12 cellular contexts compared by ENCODE assay signal in the genomic region with DNA sequence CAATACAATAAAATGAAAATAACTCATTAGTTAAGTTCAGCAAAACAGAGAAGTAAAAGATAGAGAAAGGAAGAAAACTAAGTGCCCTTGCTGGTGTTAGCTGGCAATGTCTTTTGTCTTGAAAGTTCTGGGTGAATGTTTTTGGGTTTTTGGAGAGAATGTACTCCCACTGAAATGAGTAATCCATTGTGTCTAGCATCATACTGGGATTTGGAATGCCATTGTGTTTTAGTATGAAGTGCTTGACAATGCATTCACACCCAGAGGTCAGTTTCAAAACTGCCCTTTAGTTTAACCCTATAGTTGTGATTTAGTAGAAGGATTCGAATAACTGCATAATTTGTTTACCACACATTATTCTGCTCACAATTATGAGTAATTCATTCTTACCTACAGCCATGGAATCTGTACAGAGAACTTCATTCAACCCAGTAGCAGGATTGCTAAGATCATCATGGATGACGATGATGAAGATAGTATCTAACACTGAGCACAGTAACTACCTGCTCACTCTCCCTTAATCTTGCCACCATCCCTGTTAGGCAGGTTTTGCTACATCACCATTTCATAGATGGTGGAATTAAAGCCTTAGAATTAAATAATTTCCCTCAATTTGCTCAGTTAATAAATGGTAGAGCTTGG. TPM values are rescaled to one million over a fixed set of nuclear protein-coding genes. Genes with fewer than 3 reads are reported as not detected.
A peak's percentile ranks its signal among the peaks of the same experiment; 100 is the strongest.
DNase-seq lines count a peak whose midpoint lies in the region; ATAC-seq and TF ChIP-seq lines count a peak whose summit lies in the region.
"Had no signal": no experiment of that assay in that cellular context is flagged by ENCODE, and none has a peak within 500 bp of the region (broad histone marks: within the 10 kb centered on the region; RNA-seq: fewer than 3 reads in every experiment).

No MANE protein-coding gene starts in this region.

- TF ChIP-seq EP300 in gastroesophageal sphincter (IDR thresholded peaks at IDR 0.05) (no peak), transverse colon (IDR thresholded peaks at IDR 0.05; ENCODE audit: low read depth) (no peak)

- TF ChIP-seq POLR2A in heart left ventricle (IDR thresholded peaks at IDR 0.05) (no peak), gastroesophageal sphincter (IDR thresholded peaks at IDR 0.05) (no peak), transverse colon (IDR thresholded peaks at IDR 0.05) (no peak)

- H3K36me3 Mint-ChIP-seq in activated T-helper 17 cell treated with anti-CD3 and anti-CD28 coated beads, Interleukin-2, amount 50 U/mL, for 72 hours (ENCODE audit: low read depth), result no peaks in the 10 kb centered on the region

- DNase-seq in heart left ventricle (no peak), right cardiac atrium (no peak), transverse colon (no peak), DMS53 treated with DMSO at 0.1 percent for 48 hours (lab: John Stamatoyannopoulos, UW; ENCODE audit: unreplicated experiment) (no peak), G401 (ENCODE audit: low spot score) (no peak), SKM-1 (lab: John Stamatoyannopoulos, UW; ENCODE audit: unreplicated experiment) (no peak)
- DNase-seq: head of caudate nucleus; NCI-H524; stimulated activated CD8-positive, alpha-beta memory T cell treated with anti-CD3 and anti-CD28 coated beads, Interleukin-4, amount 100 ng/mL, for 48 hours had no signal

- WGBS in heart left ventricle, 4 donors, result 84 to 92% (median 86%) methylated on average over 2 of the region's 2 CpGs
- 86% methylated on average over 2 of the region's 2 CpGs for WGBS in right cardiac atrium
- 69 to 91% methylated on average over 2 of the region's 2 CpGs for WGBS in gastroesophageal sphincter (ENCODE audit: low coverage in 1 of 2), 2 donors
- WGBS in transverse colon (ENCODE audit: low coverage in 1 of 2), 2 donors, result 75 to 86% methylated on average over 2 of the region's 2 CpGs

- no peak overlapping the region for H3K27ac Mint-ChIP-seq in activated T-helper 17 cell treated with anti-CD3 and anti-CD28 coated beads, Interleukin-2, amount 50 U/mL, for 72 hours
- H3K27ac Mint-ChIP-seq: B cell had no signal

- no peaks in the 10 kb centered on the region for H3K27me3 ChIP-seq in heart left ventricle
- H3K27me3 ChIP-seq in right cardiac atrium (ENCODE audit: control insufficient read depth, insufficient read depth), result no peaks in the 10 kb centered on the region
- H3K27me3 ChIP-seq in gastroesophageal sphincter, result no peaks in the 10 kb centered on the region
- no peaks in the 10 kb centered on the region for H3K27me3 ChIP-seq in transverse colon

- H3K4me3 ChIP-seq in heart left ventricle (no peak overlapping the region), right cardiac atrium (ENCODE audit: low read length) (no peak overlapping the region), gastroesophageal sphincter (no peak overlapping the region), transverse colon (no peak overlapping the region)

- no peaks in the 10 kb centered on the region for H3K9me3 Mint-ChIP-seq in activated T-helper 17 cell treated with anti-CD3 and anti-CD28 coated beads, Interleukin-2, amount 50 U/mL, for 72 hours

- H3K9me3 ChIP-seq in heart left ventricle (no peaks in the 10 kb centered on the region), right cardiac atrium (ENCODE audit: control insufficient read depth, low read length) (no peaks in the 10 kb centered on the region), gastroesophageal sphincter (no peaks in the 10 kb centered on the region), transverse colon (no peaks in the 10 kb centered on the region)

- H3K4me1 ChIP-seq in heart left ventricle (peaks cover 5 to 92% (median 47%) of the 10 kb centered on the region in 12 donors), right cardiac atrium (ENCODE audit: control insufficient read depth, insufficient read depth, low read length) (peaks cover 11% of the 10 kb centered on the region), gastroesophageal sphincter (peaks cover 26 to 92% (median 39%) of the 10 kb centered on the region in 3 donors), transverse colon (peaks cover 33 to 90% (median 56%) of the 10 kb centered on the region in 4 donors)

- peak in 1 of 12 donors; percentile 8 for TF ChIP-seq CTCF in heart left ventricle (IDR thresholded peaks at IDR 0.05)
- no peak for TF ChIP-seq CTCF in gastroesophageal sphincter (IDR thresholded peaks at IDR 0.05)
- no peak for TF ChIP-seq CTCF in transverse colon (IDR thresholded peaks at IDR 0.05)

- no peak for ATAC-seq in heart left ventricle
- no peak for ATAC-seq in right cardiac atrium
- peak; percentile 48 for ATAC-seq in activated T-helper 17 cell treated with anti-CD3 and anti-CD28 coated beads, Interleukin-2, amount 50 U/mL, for 72 hours (replicated peaks)
- ATAC-seq in gastroesophageal sphincter, result no peak

- H3K4me1 Mint-ChIP-seq in activated T-helper 17 cell treated with anti-CD3 and anti-CD28 coated beads, Interleukin-2, amount 50 U/mL, for 72 hours, result peaks cover 30% of the 10 kb centered on the region

- no peak overlapping the region for H3K4me3 Mint-ChIP-seq in activated T-helper 17 cell treated with anti-CD3 and anti-CD28 coated beads, Interleukin-2, amount 50 U/mL, for 72 hours
- H3K4me3 Mint-ChIP-seq: B cell had no signal

- no peaks in the 10 kb centered on the region for H3K36me3 ChIP-seq in heart left ventricle
- H3K36me3 ChIP-seq in gastroesophageal sphincter, result no peaks in the 10 kb centered on the region
- no peaks in the 10 kb centered on the region for H3K36me3 ChIP-seq in transverse colon

- H3K27me3 Mint-ChIP-seq in activated T-helper 17 cell treated with anti-CD3 and anti-CD28 coated beads, Interleukin-2, amount 50 U/mL, for 72 hours, result no peaks in the 10 kb centered on the region
- H3K27me3 Mint-ChIP-seq: B cell had no signal

- intact Hi-C loops in heart left ventricle (cut with DNase I) (loop anchor here in 2 of 10 donors (5.0 to 10.0 kb wide), 2 partner anchors 33 to 54 kb away; partner anchors contain the start of gene MAML2 (in 2 of the 2)), right cardiac atrium (cut with DNase I) (no loop called here), transverse colon (cut with DNase I; ENCODE audit: low total_unique reads) (no loop called here)

- in situ Hi-C loops in transverse colon (cut with MboI; ENCODE audit: low pct_ligation_motif_present in 1 of 4, low pct_unique_long_range_greater_than_20kb in 1 of 4, low sequenced_read_pairs in 3 of 4) (no loop called here), G401 (cut with HindIII; ENCODE audit: low sequenced_read_pairs) (no loop called here)

- H3K27ac ChIP-seq in heart left ventricle, result peak overlapping the region in 9 of 12 donors; percentile 16 to 85 (median 73)
- no peak overlapping the region for H3K27ac ChIP-seq in right cardiac atrium (ENCODE audit: low read length)
- peak overlapping the region in 3 of 4 donors; percentile 8 to 26 (median 20) for H3K27ac ChIP-seq in gastroesophageal sphincter
- H3K27ac ChIP-seq in transverse colon, result peak overlapping the region in 3 of 4 donors; percentile 14 to 93 (median 86)

RNA-seq across cellular contexts. Expression of gene MAML2, which starts 33.9 kb away (rescaled TPM):
- 10 to 100 TPM in 3 of 9 donors, 1 to 10 TPM in 6; 2.1 to 10.8 (median 6.1) TPM for total RNA-seq in heart left ventricle
- polyA plus RNA-seq in heart left ventricle, result 1 to 10 TPM; 1.3 to 1.8 TPM
- 1 to 10 TPM; 7.0 to 9.9 (median 7.9) TPM for total RNA-seq in right cardiac atrium
- 2.7 TPM for polyA plus RNA-seq in right cardiac atrium
- 10 to 100 TPM; 11.2 to 17.4 TPM for total RNA-seq in activated T-helper 17 cell treated with anti-CD3 and anti-CD28 coated beads, Interleukin-2, amount 50 U/mL, for 72 hours
- total RNA-seq in gastroesophageal sphincter, result 10 to 100 TPM; 15.8 to 31.8 (median 23.7) TPM
- total RNA-seq in transverse colon, result 10 to 100 TPM; 15.9 to 31.9 (median 24.9) TPM
- total RNA-seq in G401 (2014; rRNA removed; shearing (Covaris generic)), result not detected in 2 replicates
